ENCODE assay signal across 23 cellular contexts in the genomic region with DNA sequence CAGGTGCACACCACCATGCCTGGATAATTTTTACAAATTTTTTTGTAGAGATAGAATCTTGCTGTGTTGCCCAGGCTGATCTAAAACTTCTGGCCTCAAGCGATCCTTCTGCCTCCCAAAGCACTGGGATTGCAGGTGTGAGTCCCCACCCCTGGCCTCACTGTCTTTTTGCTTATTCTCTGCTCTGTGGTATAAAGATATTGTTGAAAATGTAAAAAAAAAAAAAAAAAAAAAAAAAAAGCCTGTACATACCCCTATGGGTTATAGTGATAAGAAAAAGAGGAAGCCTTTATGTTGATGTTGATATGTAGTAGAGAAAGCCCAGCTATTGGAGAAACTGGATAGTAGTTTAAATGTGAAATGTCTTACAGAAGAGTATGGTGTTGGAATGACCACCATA.
"Had no signal": no experiment of that assay in that cellular context is flagged by ENCODE, and none has a peak within 500 bp of the region (broad histone marks: within the 10 kb centered on the region; RNA-seq: fewer than 3 reads in every experiment).

No MANE protein-coding gene starts in this region.

- H3K4me2 ChIP-seq: SK-N-SH had no signal

- H3K4me3 ChIP-seq: MG63 had no signal

- ATAC-seq: HepG2, Panc1, PC-3 had no signal

- H3K9ac ChIP-seq: SK-N-SH had no signal

- H3K27me3 ChIP-seq: MG63 had no signal

- H3K27ac ChIP-seq: RWPE1 had no signal

- FAIRE-seq: HepG2 had no signal

- H3K9me3 ChIP-seq: MG63, SK-N-SH had no signal

- H3K36me3 ChIP-seq: MG63 had no signal

- DNase-seq: IMR-90, MG63, NCI-H1092, NCI-H1105 treated with DMSO at 0.1 percent for 48 hours, NCI-H1417 treated with DMSO at 0.1 percent for 48 hours, NCI-H146, NCI-H1694 treated with DMSO at 0.1 percent for 48 hours, NCI-H1930, NCI-H2081, NCI-H2107, NCI-H2227 treated with DMSO at 0.1 percent for 48 hours, NCI-H446, NCI-H510A, NCI-H524 treated with DMSO at 0.1 percent for 48 hours, NCI-H69, NCI-H774, PC-3, SHP77, SK-N-SH, T-helper 1 cell had no signal
